In genomic region chr16:85800321-85800669, GRCh38 we compare ENCODE assay signal across 2 cellular contexts.
TF ChIP-seq lines count a peak whose summit lies in the region.

No MANE protein-coding gene starts in this region.

TF ChIP-seq in GM12878, 131 proteins besides CTCF, POLR2A, EP300 and RAD21 (continues in another document):
- TF ChIP-seq HDAC2 (IDR thresholded peaks at IDR 0.05) (no peak), STAT3 (IDR thresholded peaks at IDR 0.05; ENCODE audit: low read depth, low read length) (no peak), WRNIP1 (IDR thresholded peaks at IDR 0.05; ENCODE audit: borderline replicate concordance, low read depth, low read length) (0 out of 2 replicates have a peak, but pooled peaks have one; percentile 29), JUNB (IDR thresholded peaks at IDR 0.05) (peak; percentile 31; the same call in 1 of the 2 replicates), SMAD1 (IDR thresholded peaks at IDR 0.05; ENCODE audit: low read depth, partially characterized antibody) (no peak), ZNF592 (IDR thresholded peaks at IDR 0.05) (no peak), TAF1 (IDR thresholded peaks at IDR 0.05; ENCODE audit: borderline replicate concordance, low read depth, low read length) (no peak), E4F1 (IDR thresholded peaks at IDR 0.05; ENCODE audit: borderline replicate concordance, partially characterized antibody) (no peak), ZNF687 (IDR thresholded peaks at IDR 0.05) (no peak), YY1 (IDR thresholded peaks at IDR 0.05; ENCODE audit: low read depth, low read length) (0 out of 2 replicates have a peak, but pooled peaks have one; percentile 11), NFXL1 (IDR thresholded peaks at IDR 0.05; ENCODE audit: borderline replicate concordance) (no peak), ATF7 (IDR thresholded peaks at IDR 0.05; ENCODE audit: low read depth) (peak; percentile 22), POLR2AphosphoS5 (IDR thresholded peaks at IDR 0.05; ENCODE audit: low read length) (peak; percentile 21; the same call in 1 of the 2 replicates), FOXK2 (IDR thresholded peaks at IDR 0.05) (peak; percentile 1; the same call in 1 of the 2 replicates), RUNX3 (IDR thresholded peaks at IDR 0.05; ENCODE audit: low read length) (0 out of 2 replicates have a peak, but pooled peaks have one; percentile 2)

TF ChIP-seq in liver, 16 proteins besides CTCF, POLR2A, EP300 and RAD21:
- no peak for TF ChIP-seq MAX (IDR thresholded peaks at IDR 0.05)
- no peak for TF ChIP-seq TAF1 (conservative IDR thresholded peaks at IDR 0.05)
- no peak for TF ChIP-seq FOXA1 (IDR thresholded peaks at IDR 0.05)
- no peak for TF ChIP-seq REST (IDR thresholded peaks at IDR 0.05)
- no peak for TF ChIP-seq ATF3 (IDR thresholded peaks at IDR 0.05)
- no peak for TF ChIP-seq FOXA2 (IDR thresholded peaks at IDR 0.05)
- no peak for TF ChIP-seq HNF4G (IDR thresholded peaks at IDR 0.05)
